13 cellular contexts compared by ENCODE assay signal in the genomic region with DNA sequence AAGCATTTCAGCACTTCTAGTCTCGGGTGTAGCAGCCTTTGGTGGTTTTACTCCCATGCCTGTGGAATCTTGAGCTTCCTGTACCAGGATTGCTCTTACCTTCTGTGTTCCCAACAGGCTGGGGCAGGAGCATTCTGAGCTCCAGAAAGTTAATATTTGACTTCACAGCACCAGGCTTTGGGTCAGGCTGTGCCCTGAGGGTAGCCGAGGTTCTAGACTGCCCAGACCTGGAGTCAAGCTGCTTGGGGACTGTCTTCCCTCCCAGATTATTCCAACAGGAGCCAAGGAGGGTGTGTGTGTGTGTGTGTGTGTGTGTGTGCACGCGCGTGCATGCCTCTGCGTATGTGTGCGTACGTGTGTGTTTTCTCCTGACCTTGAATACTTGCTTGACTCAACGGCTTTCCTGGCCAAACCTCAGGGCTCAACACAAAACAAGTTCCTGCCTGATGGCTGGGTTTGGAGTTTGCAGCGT.
DNase-seq lines count a peak whose midpoint lies in the region; ATAC-seq and TF ChIP-seq lines count a peak whose summit lies in the region.
"Had no signal": no experiment of that assay in that cellular context is flagged by ENCODE, and none has a peak within 500 bp of the region (broad histone marks: within the 10 kb centered on the region; RNA-seq: fewer than 3 reads in every experiment).

No MANE protein-coding gene starts in this region.

- no peaks in the 10 kb centered on the region for H4K20me1 ChIP-seq in GM23248 (ENCODE audit: insufficient read depth)

- POLR2A ChIA-PET in naive thymus-derived CD8-positive, alpha-beta T cell (lab: Charles Lee), result interaction anchor here (0.5 to 3.0 kb wide), 4 partner anchors 13 to 162 kb away, joined by 3 to 18 read pairs (median 3); partner anchors contain the start of gene FLNB

- H3K27me3 Mint-ChIP-seq in naive thymus-derived CD8-positive, alpha-beta T cell, result no peaks in the 10 kb centered on the region
- H3K27me3 Mint-ChIP-seq in stimulated activated naive CD8-positive, alpha-beta T cell treated with anti-CD3 and anti-CD28 coated beads, Interleukin-15, amount 100 ng/mL, for 72 hours, result no peaks in the 10 kb centered on the region

- no peaks in the 10 kb centered on the region for H3K9me3 Mint-ChIP-seq in naive thymus-derived CD8-positive, alpha-beta T cell
- peaks cover 0 to 6% of the 10 kb centered on the region in 2 donors for H3K9me3 Mint-ChIP-seq in stimulated activated naive CD8-positive, alpha-beta T cell treated with anti-CD3 and anti-CD28 coated beads, Interleukin-15, amount 100 ng/mL, for 72 hours

- no peak overlapping the region for H3K4me2 ChIP-seq in GM23248 (ENCODE audit: unreplicated experiment)

- in situ Hi-C loops in GM23248 (cut with MboI), result no loop called here

- no peaks in the 10 kb centered on the region for H3K27me3 ChIP-seq in gastroesophageal sphincter
- H3K27me3 ChIP-seq in thyroid gland, result no peaks in the 10 kb centered on the region
- no peaks in the 10 kb centered on the region for H3K27me3 ChIP-seq in effector memory CD4-positive, alpha-beta T cell (replicated peaks; ENCODE audit: control insufficient read depth, insufficient read depth, low read length, poor library complexity, severe bottlenecking)
- H3K27me3 ChIP-seq in GM23248 (replicated peaks; ENCODE audit: insufficient read depth), result no peaks in the 10 kb centered on the region
- H3K27me3 ChIP-seq: gastrocnemius medialis, SJSA1 had no signal

- peaks cover 24 to 53% (median 42%) of the 10 kb centered on the region in 4 donors for H3K4me1 Mint-ChIP-seq in naive thymus-derived CD8-positive, alpha-beta T cell
- H3K4me1 Mint-ChIP-seq in stimulated activated naive CD8-positive, alpha-beta T cell treated with anti-CD3 and anti-CD28 coated beads, Interleukin-15, amount 100 ng/mL, for 72 hours, result peaks cover 48% of the 10 kb centered on the region

- peak; percentile 72 for DNase-seq in amniotic epithelial cell (ENCODE audit: low read depth)
- no peak for DNase-seq in naive thymus-derived CD8-positive, alpha-beta T cell
- no peak for DNase-seq in thyroid gland
- DNase-seq in effector memory CD4-positive, alpha-beta T cell, result no peak
- no peak for DNase-seq in GM23248
- no peak for DNase-seq in stimulated activated naive CD8-positive, alpha-beta T cell treated with anti-CD3 and anti-CD28 coated beads, Interleukin-15, amount 100 ng/mL, for 72 hours
- DNase-seq in NCI-H1694 (lab: John Stamatoyannopoulos, UW), result no peak
- DNase-seq: gastrocnemius medialis; immature natural killer cell; right cardiac atrium; stimulated activated CD4-positive, alpha-beta T cell treated with anti-CD3 and anti-CD28 coated beads, Interleukin-4, amount 100 ng/mL, for 4 hours had no signal

- no peaks in the 10 kb centered on the region for H3K9me2 ChIP-seq in GM23248 (ENCODE audit: insufficient read depth)

- H3K9ac ChIP-seq in GM23248, result no peak overlapping the region

- no peak overlapping the region for H2AFZ ChIP-seq in GM23248

- 50 to 69% methylated on average over 2 to 9 of the region's 10 CpGs for WGBS in gastroesophageal sphincter (ENCODE audit: low coverage in 1 of 2), 2 donors
- 62 to 75% methylated on average over 7 to 10 of the region's 10 CpGs for WGBS in thyroid gland, 2 donors
- WGBS in GM23248 (ENCODE audit: low coverage in 1 of 2, low lambda C conversion rate in 2 of 2, missing lambda C conversion rate in 2 of 2), 2 experiments, result 88 to 91% methylated on average over 10 of the region's 10 CpGs

- H3K79me2 ChIP-seq in GM23248 (ENCODE audit: insufficient read depth), result peaks cover 32% of the 10 kb centered on the region

- H3K4me1 ChIP-seq in gastroesophageal sphincter (peaks cover 0 to 48% (median 15%) of the 10 kb centered on the region in 3 donors), thyroid gland (peaks cover 42 to 71% of the 10 kb centered on the region in 2 donors), GM23248 (ENCODE audit: insufficient read depth) (no peaks in the 10 kb centered on the region)
- no peaks in the 10 kb centered on the region for H3K4me1 ChIP-seq in effector memory CD4-positive, alpha-beta T cell (ENCODE audit: control insufficient read depth, insufficient read depth, low read length, poor library complexity, severe bottlenecking)
- H3K4me1 ChIP-seq: SJSA1 had no signal

- TF ChIP-seq POLR2A in gastroesophageal sphincter (IDR thresholded peaks at IDR 0.05) (no peak), thyroid gland (IDR thresholded peaks at IDR 0.05) (no peak)

- no peak for TF ChIP-seq EP300 in gastroesophageal sphincter (IDR thresholded peaks at IDR 0.05)

- no peak for ATAC-seq in gastroesophageal sphincter
- no peak for ATAC-seq in naive thymus-derived CD8-positive, alpha-beta T cell
- ATAC-seq in stimulated activated naive CD8-positive, alpha-beta T cell treated with anti-CD3 and anti-CD28 coated beads, Interleukin-15, amount 100 ng/mL, for 72 hours, result no peak
- ATAC-seq: gastrocnemius medialis, right cardiac atrium had no signal

- peak overlapping the region in 3 of 4 donors; percentile 54 to 71 (median 62) for H3K27ac ChIP-seq in gastroesophageal sphincter
- peak overlapping the region; percentile 79 to 93 (median 91) for H3K27ac ChIP-seq in thyroid gland
- no peak overlapping the region for H3K27ac ChIP-seq in effector memory CD4-positive, alpha-beta T cell (ENCODE audit: insufficient read depth, low read length, poor library complexity, severe bottlenecking)
- no peak overlapping the region for H3K27ac ChIP-seq in GM23248
- H3K27ac ChIP-seq: gastrocnemius medialis, SJSA1 had no signal

- H3K27ac Mint-ChIP-seq in naive thymus-derived CD8-positive, alpha-beta T cell, result peak overlapping the region in 5 of 10 donors; percentile 40 to 86 (median 67)
- no peak overlapping the region for H3K27ac Mint-ChIP-seq in stimulated activated naive CD8-positive, alpha-beta T cell treated with anti-CD3 and anti-CD28 coated beads, Interleukin-15, amount 100 ng/mL, for 72 hours
- H3K27ac Mint-ChIP-seq: immature natural killer cell had no signal

- peak overlapping the region in 8 of 10 donors; percentile 4 to 82 (median 64) for H3K4me3 Mint-ChIP-seq in naive thymus-derived CD8-positive, alpha-beta T cell
- H3K4me3 Mint-ChIP-seq in stimulated activated naive CD8-positive, alpha-beta T cell treated with anti-CD3 and anti-CD28 coated beads, Interleukin-15, amount 100 ng/mL, for 72 hours, result no peak overlapping the region

- H3F3A ChIP-seq in GM23248 (ENCODE audit: insufficient read depth), result peaks cover 1% of the 10 kb centered on the region

- H3K9me3 ChIP-seq in gastroesophageal sphincter, result no peaks in the 10 kb centered on the region
- no peaks in the 10 kb centered on the region for H3K9me3 ChIP-seq in thyroid gland
- no peaks in the 10 kb centered on the region for H3K9me3 ChIP-seq in effector memory CD4-positive, alpha-beta T cell (ENCODE audit: control insufficient read depth, low read length)
- no peaks in the 10 kb centered on the region for H3K9me3 ChIP-seq in GM23248 (ENCODE audit: low read depth)
- H3K9me3 ChIP-seq: gastrocnemius medialis, SJSA1 had no signal

- H3K4me3 ChIP-seq in gastroesophageal sphincter (no peak overlapping the region), thyroid gland (replicated peaks in 1 of 3) (no peak overlapping the region), GM23248 (no peak overlapping the region)
- H3K4me3 ChIP-seq in effector memory CD4-positive, alpha-beta T cell (ENCODE audit: insufficient read depth, low read depth, low read length, poor library complexity, severe bottlenecking), result no peak overlapping the region
- H3K4me3 ChIP-seq: gastrocnemius medialis, SJSA1 had no signal

- TF ChIP-seq CTCF in gastroesophageal sphincter (IDR thresholded peaks at IDR 0.05), result no peak
- TF ChIP-seq CTCF in thyroid gland (IDR thresholded peaks at IDR 0.05), result no peak

- H3K36me3 Mint-ChIP-seq in naive thymus-derived CD8-positive, alpha-beta T cell, result peaks cover 9 to 87% (median 28%) of the 10 kb centered on the region in 3 donors

- intact Hi-C loops in thyroid gland (cut with DNase I), result no loop called here

- H3K36me3 ChIP-seq in gastroesophageal sphincter (peaks cover 0 to 97% of the 10 kb centered on the region in 2 donors), thyroid gland (peaks cover 7 to 18% of the 10 kb centered on the region in 2 donors), GM23248 (ENCODE audit: low read depth) (peaks cover 97% of the 10 kb centered on the region)
- peaks cover 14% of the 10 kb centered on the region for H3K36me3 ChIP-seq in effector memory CD4-positive, alpha-beta T cell (ENCODE audit: control insufficient read depth, insufficient read depth, low read length)
- H3K36me3 ChIP-seq: gastrocnemius medialis had no signal

Comparison
In these comparisons a context has a peak if more than half of its experiments do, and no peak if none do; other contexts are left out.
1. H3K27ac ChIP-seq: peak in gastroesophageal sphincter (3 of 4) and thyroid gland (3 of 3); none in effector memory CD4-positive, alpha-beta T cell (single experiment) and GM23248 (single experiment).
2. H3K4me3 Mint-ChIP-seq: peak in naive thymus-derived CD8-positive, alpha-beta T cell (8 of 10); none in stimulated activated naive CD8-positive, alpha-beta T cell treated with anti-CD3 and anti-CD28 coated beads, Interleukin-15, amount 100 ng/mL, for 72 hours (0 of 2).